ENCODE assay signal across 10 cellular contexts in the genomic region with DNA sequence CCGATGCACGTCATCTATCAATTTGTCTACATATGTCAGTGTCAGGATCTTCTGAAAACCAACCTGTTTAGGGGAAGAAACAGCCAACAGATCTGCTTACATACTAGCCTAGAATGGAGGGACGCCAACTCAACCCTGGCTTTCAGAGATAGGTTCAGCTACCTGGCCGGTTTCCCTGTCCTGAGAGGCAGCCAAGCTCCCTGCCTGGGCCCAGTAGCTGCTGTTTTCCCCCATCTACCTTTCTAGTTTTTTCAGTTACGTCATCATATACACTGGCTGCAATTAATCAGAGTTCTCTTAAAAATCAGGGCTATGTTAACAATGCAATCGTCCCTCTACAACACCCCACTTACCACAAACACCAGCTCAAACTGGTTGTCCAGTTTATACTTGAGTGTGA. TPM values are rescaled to one million over a fixed set of nuclear protein-coding genes. Genes with fewer than 3 reads are reported as not detected.
DNase-seq lines count a peak whose midpoint lies in the region; ATAC-seq, FAIRE-seq and TF ChIP-seq lines count a peak whose summit lies in the region.
"Had no signal": no experiment of that assay in that cellular context is flagged by ENCODE, and none has a peak within 500 bp of the region (broad histone marks: within the 10 kb centered on the region; RNA-seq: fewer than 3 reads in every experiment).

No MANE protein-coding gene starts in this region.

- peaks cover 28% of the 10 kb centered on the region for H3K36me3 Mint-ChIP-seq in mesothelial cell of epicardium

- H3K4me1 ChIP-seq in right atrium auricular region: peaks cover 0 to 15% of the 10 kb centered on the region in 2 donors

- no peak for FAIRE-seq in bronchial epithelial cell (lab: Jason Lieb, UNC)
- FAIRE-seq: islet of Langerhans had no signal

- H3K4me3 Mint-ChIP-seq in mesothelial cell of epicardium: peak overlapping the region; percentile 95

- H3K27ac Mint-ChIP-seq in mesothelial cell of epicardium: peak overlapping the region; percentile 99

- DNase-seq in right atrium auricular region (ENCODE audit: low spot score): no peak
- DNase-seq in Right ventricle myocardium inferior (ENCODE audit: missing footprints): no peak
- DNase-seq in bronchial epithelial cell (ENCODE audit: low read depth): no peak
- DNase-seq in mesothelial cell of epicardium (ENCODE audit: low spot score in 2 of 2, unreplicated experiment in 2 of 2): no peak
- DNase-seq in AG20443 (ENCODE audit: low spot score): no peak
- no peak for DNase-seq in SK-N-DZ (ENCODE audit: low spot score)
- DNase-seq: NCI-H226 had no signal

- no peaks in the 10 kb centered on the region for H3K9me3 ChIP-seq in right atrium auricular region

- no peaks in the 10 kb centered on the region for H3K9me3 Mint-ChIP-seq in mesothelial cell of epicardium

- H3K27me3 Mint-ChIP-seq in mesothelial cell of epicardium (ENCODE audit: low read depth): no peaks in the 10 kb centered on the region

- H3K4me1 Mint-ChIP-seq in mesothelial cell of epicardium: peaks cover 21% of the 10 kb centered on the region

- intact Hi-C loops in Right ventricle myocardium inferior (cut with DNase I): loop anchor here (2.0 to 10.0 kb wide), 3 partner anchors 35 to 363 kb away; partner anchors contain the start of genes DCPS, DDX25, FAM118B and PUS3

- TF ChIP-seq CTCF in right atrium auricular region (IDR thresholded peaks at IDR 0.05): no peak
- no peak for TF ChIP-seq CTCF in bronchial epithelial cell (IDR thresholded peaks at IDR 0.05; ENCODE audit: insufficient read depth, low read length, severe bottlenecking)
- no peak for TF ChIP-seq CTCF in mesothelial cell of epicardium (IDR thresholded peaks at IDR 0.05; ENCODE audit: unreplicated experiment)

- H3K36me3 ChIP-seq in right atrium auricular region: peaks cover 50% of the 10 kb centered on the region
- peaks cover 36% of the 10 kb centered on the region for H3K36me3 ChIP-seq in bronchial epithelial cell (ENCODE audit: control insufficient read depth, insufficient read depth, low read length)

- H3K27me3 ChIP-seq in right atrium auricular region (no peaks in the 10 kb centered on the region), bronchial epithelial cell (ENCODE audit: control insufficient read depth, insufficient read depth, low read length) (no peaks in the 10 kb centered on the region)

- peak overlapping the region; percentile 85 to 92 for H3K27ac ChIP-seq in right atrium auricular region

- H3K4me3 ChIP-seq in right atrium auricular region (peak overlapping the region; percentile 82 to 91), bronchial epithelial cell (ENCODE audit: low read depth, low read length) (peak overlapping the region; percentile 93)

- ATAC-seq in Right ventricle myocardium inferior: no peak
- no peak for ATAC-seq in GM19023 (IDR thresholded peaks at IDR 0.05; ENCODE audit: unreplicated experiment)
- no peak for ATAC-seq in HG02798 (IDR thresholded peaks at IDR 0.05; ENCODE audit: poor library complexity, unreplicated experiment)

RNA-seq across cellular contexts. Expression of gene SRPRA, which starts 1.0 kb away (rescaled TPM):
- 10 to 100 TPM; 70.3 to 91.9 TPM for total RNA-seq in right atrium auricular region
- 64.5 TPM for total RNA-seq in Right ventricle myocardium inferior
- 61.3 and 71.3 TPM in 2 replicates for total RNA-seq in bronchial epithelial cell
- 85.7 to 90.9 TPM (median 86.7 TPM) in 3 replicates for total RNA-seq in mesothelial cell of epicardium
- 28.1 and 30.0 TPM in 2 replicates for polyA plus RNA-seq in SK-N-DZ (2014; cell fraction: cytosol; rRNA removed)
- 50.4 and 54.0 TPM in 2 replicates for polyA plus RNA-seq in SK-N-DZ (2014; cell fraction: nucleus; rRNA removed)

RNA-seq across cellular contexts. Expression of gene FOXRED1, which starts 1.3 kb away (rescaled TPM):
- 10 to 100 TPM; 19.1 to 26.6 TPM for total RNA-seq in right atrium auricular region
- 31.6 TPM for total RNA-seq in Right ventricle myocardium inferior
- total RNA-seq in bronchial epithelial cell: 16.0 and 16.8 TPM in 2 replicates
- total RNA-seq in mesothelial cell of epicardium: 44.5 to 50.7 TPM (median 48.6 TPM) in 3 replicates
- 44.6 and 48.7 TPM in 2 replicates for polyA plus RNA-seq in SK-N-DZ (2014; cell fraction: cytosol; rRNA removed)
- polyA plus RNA-seq in SK-N-DZ (2014; cell fraction: nucleus; rRNA removed): 65.7 and 79.5 TPM in 2 replicates

RNA-seq across cellular contexts. Expression of gene TIRAP, which starts 15.2 kb away (rescaled TPM):
- total RNA-seq in right atrium auricular region (1 to 10 TPM; 6.3 to 7.4 TPM), Right ventricle myocardium inferior (6.5 TPM), bronchial epithelial cell (2.1 and 3.3 TPM in 2 replicates), mesothelial cell of epicardium (9.2 to 10.2 TPM (median 10.0 TPM) in 3 replicates)
- 1.4 and 2.6 TPM in 2 replicates for polyA plus RNA-seq in SK-N-DZ (2014; cell fraction: cytosol; rRNA removed)
- polyA plus RNA-seq in SK-N-DZ (2014; cell fraction: nucleus; rRNA removed): 0.85 and 3.2 TPM in 2 replicates

RNA-seq across cellular contexts. Expression of gene DCPS, which starts 36.2 kb away (rescaled TPM):
- 10 to 100 TPM; 12.1 to 14.1 TPM for total RNA-seq in right atrium auricular region
- total RNA-seq in Right ventricle myocardium inferior: 10.8 TPM
- 9.5 and 11.6 TPM in 2 replicates for total RNA-seq in bronchial epithelial cell
- 8.1 to 9.1 TPM (median 8.8 TPM) in 3 replicates for total RNA-seq in mesothelial cell of epicardium
- 13.7 and 17.4 TPM in 2 replicates for polyA plus RNA-seq in SK-N-DZ (2014; cell fraction: cytosol; rRNA removed)
- 6.0 and 10.6 TPM in 2 replicates for polyA plus RNA-seq in SK-N-DZ (2014; cell fraction: nucleus; rRNA removed)

RNA-seq across cellular contexts. Expression of gene FAM118B, which starts 56.1 kb away (rescaled TPM):
- 10 to 100 TPM; 16.0 to 16.3 TPM for total RNA-seq in right atrium auricular region
- 25.6 TPM for total RNA-seq in Right ventricle myocardium inferior
- 15.5 and 15.8 TPM in 2 replicates for total RNA-seq in bronchial epithelial cell
- total RNA-seq in mesothelial cell of epicardium: 20.3 to 23.9 TPM (median 20.7 TPM) in 3 replicates
- polyA plus RNA-seq in SK-N-DZ (2014; cell fraction: cytosol; rRNA removed): 22.0 and 24.0 TPM in 2 replicates
- polyA plus RNA-seq in SK-N-DZ (2014; cell fraction: nucleus; rRNA removed): 7.7 and 14.7 TPM in 2 replicates
